7 cellular contexts compared by ENCODE assay signal in genomic region chr6:75029333-75029732, GRCh38.
"Had no signal": no experiment of that assay in that cellular context is flagged by ENCODE, and none has a peak within 500 bp of the region (broad histone marks: within the 10 kb centered on the region; RNA-seq: fewer than 3 reads in every experiment).

No MANE protein-coding gene starts in this region.

- H3K36me3 Mint-ChIP-seq: IgD-negative memory B cell had no signal

- H3K4me1 ChIP-seq: HAP-1 had no signal

- H3K27ac Mint-ChIP-seq: GM23338, HFFc6, IgD-negative memory B cell had no signal

- H3K36me3 ChIP-seq: HAP-1 had no signal

- H3K4me3 Mint-ChIP-seq: GM23338, HFFc6, IgD-negative memory B cell had no signal

- H3K27ac ChIP-seq: HL-60 had no signal

- H3K4me3 ChIP-seq: GM23338, HAP-1 had no signal

- H3K27me3 Mint-ChIP-seq: IgD-negative memory B cell had no signal

- H3K4me1 Mint-ChIP-seq: IgD-negative memory B cell had no signal

- H3K9me3 Mint-ChIP-seq: HFFc6, IgD-negative memory B cell had no signal

- H3K9me3 ChIP-seq: HAP-1 had no signal

- ATAC-seq: GM23338, HCT116 had no signal

- H3K4me2 ChIP-seq: GM23338 had no signal

- DNase-seq: HFFc6, KBM-7 had no signal
